8 cellular contexts compared by ENCODE assay signal in the genomic region with DNA sequence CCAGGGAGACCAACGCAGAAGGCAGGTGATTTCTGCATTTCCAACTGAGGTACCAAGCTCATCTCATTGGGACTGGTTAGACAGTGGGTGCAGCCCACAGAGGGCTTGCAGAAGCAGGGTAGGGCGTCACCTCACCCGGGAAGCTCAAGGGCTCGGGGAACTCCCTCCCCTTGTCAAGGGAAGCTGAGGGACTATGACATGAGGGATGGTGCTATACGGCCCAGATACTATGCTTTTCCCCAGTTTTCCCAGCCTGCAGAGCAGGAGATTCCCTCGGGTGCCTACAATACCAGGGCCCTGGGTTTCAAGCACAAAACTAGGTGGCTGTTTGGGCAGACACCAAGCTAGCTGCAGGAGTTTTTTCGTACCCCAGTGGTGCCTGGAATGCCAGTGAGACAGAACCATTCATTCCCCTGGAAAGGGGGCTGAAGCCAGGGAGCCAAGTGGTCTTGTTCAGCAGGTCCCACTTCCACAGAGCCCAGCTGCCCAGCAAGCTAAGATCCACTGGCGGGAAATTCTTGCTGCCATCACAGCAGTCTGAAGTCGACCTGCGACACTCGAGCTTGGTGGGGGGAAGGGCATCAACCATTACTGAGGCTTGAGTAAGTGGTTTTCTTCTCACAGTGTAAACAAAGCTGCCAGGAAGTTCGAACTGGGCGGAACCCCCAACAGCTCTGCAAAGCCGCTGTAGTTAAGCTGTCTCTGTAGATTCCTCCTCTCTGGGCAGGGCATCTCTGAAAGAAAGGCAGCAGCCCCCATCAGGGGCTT.
DNase-seq lines count a peak whose midpoint lies in the region; TF ChIP-seq lines count a peak whose summit lies in the region.
"Not testable (repeated sequence)": the region's sequence is repeated elsewhere in the genome, so short reads cannot be mapped to it uniquely, and the experiment has no call there.

No MANE protein-coding gene starts in this region.

- TF ChIP-seq POLR2A in stomach (IDR thresholded peaks at IDR 0.05): not testable (repeated sequence)

- not testable (repeated sequence) for TF ChIP-seq CTCF in cardiac fibroblast (IDR thresholded peaks at IDR 0.05; ENCODE audit: low read depth, low read length); nephron progenitor cell (IDR thresholded peaks at IDR 0.05); stomach (IDR thresholded peaks at IDR 0.05)

- not testable (repeated sequence) for TF ChIP-seq EP300 in stomach (IDR thresholded peaks at IDR 0.05)

- intact Hi-C loops in stomach (cut with DNase I; ENCODE audit: low total_unique reads): not testable (repeated sequence)

- peaks cover 12% of the 10 kb centered on the region for H3K4me1 Mint-ChIP-seq in T-helper 2 cell treated with Interferon-gamma antibody and Interleukin-4, amounts not matched to agents 5 μg/mL and 100 μg/mL, for 36 hours (ENCODE audit: low read depth)
- peaks cover 29% of the 10 kb centered on the region for H3K4me1 Mint-ChIP-seq in activated T-cell treated with anti-CD3 and anti-CD28 coated beads, Interleukin-2, amount 50 U/mL, for 24 hours (ENCODE audit: low read depth)
- H3K4me1 Mint-ChIP-seq in nephron progenitor cell: not testable (repeated sequence)

- 60 to 77% (median 63%) methylated on average over 8 to 14 of the region's 14 CpGs for WGBS in stomach, 5 donors

- H3K9me3 ChIP-seq in iPS-15b (ENCODE audit: control insufficient read depth, insufficient read depth, low read length); stomach: not testable (repeated sequence)

- H3K27me3 ChIP-seq in iPS-15b (ENCODE audit: control insufficient read depth, insufficient read depth, low read length); stomach: not testable (repeated sequence)

- peak overlapping the region; percentile 42 for H3K4me3 Mint-ChIP-seq in T-helper 2 cell treated with Interferon-gamma antibody and Interleukin-4, amounts not matched to agents 5 μg/mL and 100 μg/mL, for 36 hours
- H3K4me3 Mint-ChIP-seq in activated T-cell treated with anti-CD3 and anti-CD28 coated beads, Interleukin-2, amount 50 U/mL, for 24 hours; nephron progenitor cell: not testable (repeated sequence)

- not testable (repeated sequence) for H3K27ac ChIP-seq in stomach

- H3K36me3 ChIP-seq in iPS-15b (ENCODE audit: control insufficient read depth, insufficient read depth, low read length); stomach: not testable (repeated sequence)

- DNase-seq in Daoy (ENCODE audit: low read depth) (peak; percentile 27), NCI-H2227 (lab: John Stamatoyannopoulos, UW; ENCODE audit: unreplicated experiment) (peak; percentile 32), cardiac fibroblast (ENCODE audit: low read depth in 2 of 2) (peak; percentile 2 to 24), nephron progenitor cell (peak; percentile 3), stomach (peak; percentile 25)
- DNase-seq in T-helper 2 cell treated with Interferon-gamma antibody and Interleukin-4, amounts not matched to agents 5 μg/mL and 100 μg/mL, for 36 hours (ENCODE audit: low spot score): not testable (repeated sequence)
- DNase-seq in activated T-cell treated with anti-CD3 and anti-CD28 coated beads, Interleukin-2, amount 50 U/mL, for 24 hours: peak; percentile 30

- not testable (repeated sequence) for H3K9ac ChIP-seq in iPS-15b (ENCODE audit: low read depth, low read length)

- H3K36me3 Mint-ChIP-seq in T-helper 2 cell treated with Interferon-gamma antibody and Interleukin-4, amounts not matched to agents 5 μg/mL and 100 μg/mL, for 36 hours (ENCODE audit: low read depth); nephron progenitor cell (ENCODE audit: low read depth): not testable (repeated sequence)
- H3K36me3 Mint-ChIP-seq in activated T-cell treated with anti-CD3 and anti-CD28 coated beads, Interleukin-2, amount 50 U/mL, for 24 hours (ENCODE audit: low read depth): peaks cover 26% of the 10 kb centered on the region

- not testable (repeated sequence) for H3K4me3 ChIP-seq in cardiac fibroblast (replicated peaks in 1 of 2; ENCODE audit: low read depth in 2 of 2, low read length in 2 of 2); stomach
- H3K4me3 ChIP-seq in iPS-15b (ENCODE audit: low read depth, low read length): peak overlapping the region; percentile 18

- not testable (repeated sequence) for H3K27ac Mint-ChIP-seq in T-helper 2 cell treated with Interferon-gamma antibody and Interleukin-4, amounts not matched to agents 5 μg/mL and 100 μg/mL, for 36 hours; activated T-cell treated with anti-CD3 and anti-CD28 coated beads, Interleukin-2, amount 50 U/mL, for 24 hours; nephron progenitor cell

- not testable (repeated sequence) for H3K27me3 Mint-ChIP-seq in T-helper 2 cell treated with Interferon-gamma antibody and Interleukin-4, amounts not matched to agents 5 μg/mL and 100 μg/mL, for 36 hours (ENCODE audit: low read depth); activated T-cell treated with anti-CD3 and anti-CD28 coated beads, Interleukin-2, amount 50 U/mL, for 24 hours
- peaks cover 12% of the 10 kb centered on the region for H3K27me3 Mint-ChIP-seq in nephron progenitor cell (ENCODE audit: low read depth, poor library complexity)

- peaks cover 31% of the 10 kb centered on the region for H3K9me3 Mint-ChIP-seq in T-helper 2 cell treated with Interferon-gamma antibody and Interleukin-4, amounts not matched to agents 5 μg/mL and 100 μg/mL, for 36 hours
- H3K9me3 Mint-ChIP-seq in activated T-cell treated with anti-CD3 and anti-CD28 coated beads, Interleukin-2, amount 50 U/mL, for 24 hours: peaks cover 36% of the 10 kb centered on the region
- peaks cover 43% of the 10 kb centered on the region for H3K9me3 Mint-ChIP-seq in nephron progenitor cell

- not testable (repeated sequence) for H3K4me1 ChIP-seq in iPS-15b (ENCODE audit: control insufficient read depth, insufficient read depth, low read length); stomach
